Comparison of ENCODE assay signal across 31 cellular contexts in the genomic region with DNA sequence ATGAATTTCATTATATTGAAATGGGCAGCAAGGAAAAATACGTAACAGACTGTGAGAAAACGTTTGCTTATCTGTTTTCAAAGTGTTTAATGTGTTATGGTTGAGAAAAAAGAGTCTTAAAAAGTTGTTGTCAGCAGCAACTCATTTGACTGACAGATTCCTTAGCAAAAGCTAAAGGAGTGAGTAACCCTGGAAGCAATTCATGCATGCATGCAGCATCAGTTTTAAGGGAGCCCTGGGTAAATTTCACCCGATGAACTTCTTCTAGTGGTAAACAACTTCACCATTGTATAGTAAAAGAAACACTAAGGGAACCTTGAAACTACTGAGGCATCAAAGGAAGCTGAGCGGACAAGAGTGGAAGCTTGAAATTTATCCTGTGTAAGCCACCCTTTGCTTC.
DNase-seq lines count a peak whose midpoint lies in the region; ATAC-seq and TF ChIP-seq lines count a peak whose summit lies in the region.
"Had no signal": no experiment of that assay in that cellular context is flagged by ENCODE, and none has a peak within 500 bp of the region (broad histone marks: within the 10 kb centered on the region; RNA-seq: fewer than 3 reads in every experiment).

No MANE protein-coding gene starts in this region.

- peaks cover 45% of the 10 kb centered on the region for H3K4me1 Mint-ChIP-seq in brain
- H3K4me1 Mint-ChIP-seq in osteocyte (ENCODE audit: unreplicated experiment) = peaks cover 48% of the 10 kb centered on the region
- H3K4me1 Mint-ChIP-seq: central memory CD8-positive, alpha-beta T cell had no signal

- H3K4me3 Mint-ChIP-seq in brain = peak overlapping the region in 1 of 5 experiments; percentile 31
- H3K4me3 Mint-ChIP-seq in osteocyte (ENCODE audit: unreplicated experiment) = no peak overlapping the region
- H3K4me3 Mint-ChIP-seq: activated CD8-positive, alpha-beta T cell treated with anti-CD3 and anti-CD28 coated beads for 36 hours; central memory CD8-positive, alpha-beta T cell had no signal

- H3K36me3 ChIP-seq in HEK293 (ENCODE audit: control insufficient read depth in 2 of 2, insufficient read depth in 1 of 2, low read length in 2 of 2) = no peaks in the 10 kb centered on the region
- H3K36me3 ChIP-seq: BE2C, heart left ventricle, neutrophil, prostate gland, SJCRH30, vagina had no signal

- ATAC-seq in GM21526 (IDR thresholded peaks at IDR 0.05; ENCODE audit: low FRiP score, unreplicated experiment) = no peak
- ATAC-seq: activated CD8-positive, alpha-beta T cell treated with anti-CD3 and anti-CD28 coated beads for 36 hours; activated naive CD4-positive, alpha-beta T cell treated with anti-CD3 and anti-CD28 coated beads, Interleukin-2, amount 50 U/mL, for 72 hours; heart left ventricle; left cardiac atrium had no signal

- peak overlapping the region in 3 of 5 experiments; percentile 2 to 56 (median 36) for H3K27ac Mint-ChIP-seq in brain
- H3K27ac Mint-ChIP-seq in osteocyte (ENCODE audit: unreplicated experiment) = peak overlapping the region; percentile 20
- H3K27ac Mint-ChIP-seq: activated CD8-positive, alpha-beta T cell treated with anti-CD3 and anti-CD28 coated beads for 36 hours; activated naive CD4-positive, alpha-beta T cell treated with anti-CD3 and anti-CD28 coated beads, Interleukin-2, amount 50 U/mL, for 72 hours; activated T-helper 2 cell treated with anti-CD3 and anti-CD28 coated beads, Interferon-gamma antibody, Interleukin-2, Interleukin-4, amounts not matched to agents 10 μg/mL and 5 μg/mL and 100 μg/mL, durations not matched to agents 14 hours and 24 hours and 36 hours had no signal

- TF ChIP-seq CTCF in HEK293 (tag by site-specific recombination; IDR thresholded peaks at IDR 0.05) (no peak), brain (conservative IDR thresholded peaks at IDR 0.05) (no peak), foreskin fibroblast (IDR thresholded peaks at IDR 0.05; ENCODE audit: low read depth, low read length) (no peak), osteocyte (IDR thresholded peaks at IDR 0.05) (no peak)

- no peaks in the 10 kb centered on the region for H3K36me3 Mint-ChIP-seq in brain
- H3K36me3 Mint-ChIP-seq in osteocyte (ENCODE audit: unreplicated experiment) = no peaks in the 10 kb centered on the region
- H3K36me3 Mint-ChIP-seq: activated naive CD4-positive, alpha-beta T cell treated with anti-CD3 and anti-CD28 coated beads, Interleukin-2, amount 50 U/mL, for 72 hours had no signal

- H3K9me3 ChIP-seq in HEK293 (ENCODE audit: control insufficient read depth, insufficient read depth, low read depth, low read length) = no peaks in the 10 kb centered on the region
- H3K9me3 ChIP-seq: BE2C, heart left ventricle, neutrophil, prostate gland, SJCRH30, testis, vagina had no signal

- H3K27ac ChIP-seq in HEK293 (ENCODE audit: extremely low read depth, low read depth, low read length) (no peak overlapping the region), substantia nigra (ENCODE audit: low read depth, low read length, poor library complexity, severe bottlenecking) (no peak overlapping the region)
- H3K27ac ChIP-seq: heart left ventricle, neutrophil, prostate gland, SJCRH30, testis, vagina had no signal

- POLR2A ChIA-PET in HEK293 (lab: Yijun Ruan, JAX) = no interaction called here

- H3K9me3 Mint-ChIP-seq in brain (peaks cover 0 to 9% (median 5%) of the 10 kb centered on the region in 5 experiments), osteocyte (ENCODE audit: unreplicated experiment) (peaks cover 5% of the 10 kb centered on the region)

- DNase-seq in foreskin fibroblast = peak; percentile 8 to 49
- DNase-seq in osteocyte (ENCODE audit: extremely low spot score, unreplicated experiment) = no peak
- DNase-seq in substantia nigra (lab: John Stamatoyannopoulos, UW) = no peak
- no peak for DNase-seq in HK-2 (ENCODE audit: unreplicated experiment)
- no peak for DNase-seq in activated CD4-positive, alpha-beta T cell treated with anti-CD3 and anti-CD28 coated beads for 48 hours
- DNase-seq: activated CD4-positive, alpha-beta T cell treated with anti-CD3 and anti-CD28 coated beads for 1 hour; activated CD8-positive, alpha-beta T cell treated with anti-CD3 and anti-CD28 coated beads for 36 hours; aorta; BE2C; heart left ventricle; KG1; left cardiac atrium; mammary epithelial cell; NCI-H1417; NCI-H2029 treated with DMSO at 0.1 percent for 48 hours; NCI-H345; NCI-H748 treated with DMSO at 0.1 percent for 48 hours; SJCRH30; stimulated activated CD4-positive, alpha-beta T cell treated with anti-CD3 and anti-CD28 coated beads, Interleukin-15, amount 100 ng/mL, for 24 hours; stimulated activated naive CD4-positive, alpha-beta T cell treated with Interleukin-2 at 50 U/mL for 16 hours; T-helper 1 cell; testis had no signal

- CTCF ChIA-PET in HEK293 (lab: Yijun Ruan, JAX) = interaction anchor here (0.6 kb wide), 1 partner anchor 76 kb away, joined by 3 read pairs; no protein-coding TSS in a partner anchor

- no peak overlapping the region for H3K4me3 ChIP-seq in HEK293 (ENCODE audit: low read depth, low read length)
- no peak overlapping the region for H3K4me3 ChIP-seq in foreskin fibroblast (ENCODE audit: low read depth in 1 of 2, low read length in 2 of 2)
- H3K4me3 ChIP-seq: heart left ventricle, prostate gland, SJCRH30, testis, vagina had no signal

- no peaks in the 10 kb centered on the region for H3K27me3 Mint-ChIP-seq in brain
- H3K27me3 Mint-ChIP-seq in osteocyte (ENCODE audit: unreplicated experiment) = no peaks in the 10 kb centered on the region
- H3K27me3 Mint-ChIP-seq: activated CD8-positive, alpha-beta T cell treated with anti-CD3 and anti-CD28 coated beads for 36 hours; central memory CD8-positive, alpha-beta T cell had no signal

- H3K4me1 ChIP-seq in HEK293 (ENCODE audit: control insufficient read depth, insufficient read depth, low read length) = no peaks in the 10 kb centered on the region
- H3K4me1 ChIP-seq: BE2C, heart left ventricle, prostate gland, SJCRH30, testis, vagina had no signal

TF ChIP-seq in HEK293, 187 proteins besides CTCF, POLR2A, EP300 and RAD21:
- TF ChIP-seq, protein P1, sequence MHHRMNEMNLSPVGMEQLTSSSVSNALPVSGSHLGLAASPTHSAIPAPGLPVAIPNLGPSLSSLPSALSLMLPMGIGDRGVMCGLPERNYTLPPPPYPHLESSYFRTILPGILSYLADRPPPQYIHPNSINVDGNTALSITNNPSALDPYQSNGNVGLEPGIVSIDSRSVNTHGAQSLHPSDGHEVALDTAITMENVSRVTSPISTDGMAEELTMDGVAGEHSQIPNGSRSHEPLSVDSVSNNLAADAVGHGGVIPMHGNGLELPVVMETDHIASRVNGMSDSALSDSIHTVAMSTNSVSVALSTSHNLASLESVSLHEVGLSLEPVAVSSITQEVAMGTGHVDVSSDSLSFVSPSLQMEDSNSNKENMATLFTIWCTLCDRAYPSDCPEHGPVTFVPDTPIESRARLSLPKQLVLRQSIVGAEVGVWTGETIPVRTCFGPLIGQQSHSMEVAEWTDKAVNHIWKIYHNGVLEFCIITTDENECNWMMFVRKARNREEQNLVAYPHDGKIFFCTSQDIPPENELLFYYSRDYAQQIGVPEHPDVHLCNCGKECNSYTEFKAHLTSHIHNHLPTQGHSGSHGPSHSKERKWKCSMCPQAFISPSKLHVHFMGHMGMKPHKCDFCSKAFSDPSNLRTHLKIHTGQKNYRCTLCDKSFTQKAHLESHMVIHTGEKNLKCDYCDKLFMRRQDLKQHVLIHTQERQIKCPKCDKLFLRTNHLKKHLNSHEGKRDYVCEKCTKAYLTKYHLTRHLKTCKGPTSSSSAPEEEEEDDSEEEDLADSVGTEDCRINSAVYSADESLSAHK (tag by site-specific recombination; IDR thresholded peaks at IDR 0.05) = peak; percentile 65
- no peak for TF ChIP-seq ZNF555 (tag by site-specific recombination; conservative IDR thresholded peaks at IDR 0.05)

Comparison
In these comparisons a context has a peak if more than half of its experiments do, and no peak if none do; other contexts are left out.
1. DNase-seq: peak in foreskin fibroblast (2 of 2); none in osteocyte (single experiment), substantia nigra (0 of 49), HK-2 (single experiment) and activated CD4-positive, alpha-beta T cell treated with anti-CD3 and anti-CD28 coated beads for 48 hours (single experiment).